ENCODE assay signal across 8 cellular contexts in the genomic region with DNA sequence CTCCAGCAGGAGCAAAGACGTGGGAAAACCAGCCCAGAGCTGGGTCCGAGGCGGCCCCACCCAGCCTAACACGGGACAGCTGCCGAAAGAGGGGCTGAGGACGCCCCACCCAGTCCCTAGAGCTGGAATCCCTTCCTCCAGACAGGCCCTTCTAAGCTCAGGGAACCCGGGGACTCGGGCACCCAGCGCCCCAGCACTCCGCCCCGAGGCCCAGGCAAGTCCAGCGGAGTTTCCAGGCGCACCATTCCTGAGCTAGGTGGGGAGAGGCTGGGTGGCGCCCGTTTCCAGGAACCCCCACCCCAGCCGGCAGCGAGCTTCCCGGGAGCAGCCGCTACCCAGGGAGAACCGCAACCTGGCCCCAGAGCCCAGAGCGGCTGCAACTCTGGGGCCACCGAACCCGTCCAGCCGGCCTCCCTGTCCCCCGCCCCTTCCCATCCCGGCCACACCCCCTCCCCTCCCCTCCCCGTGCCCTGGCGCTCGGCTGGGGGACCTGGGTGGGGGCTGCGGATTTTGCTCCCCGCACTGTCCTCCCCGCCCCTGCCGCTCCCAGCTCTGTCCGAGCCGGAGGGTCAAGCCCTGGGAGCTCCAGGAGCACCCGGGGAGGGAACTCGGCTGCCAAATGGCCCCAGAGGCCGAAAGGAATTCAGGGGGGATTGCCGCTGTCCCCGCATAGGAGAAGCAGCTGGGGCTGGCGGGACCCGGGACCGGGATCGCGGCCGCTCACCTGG. TPM values are rescaled to one million over a fixed set of nuclear protein-coding genes. Genes with fewer than 3 reads are reported as not detected.
DNase-seq lines count a peak whose midpoint lies in the region; ATAC-seq and TF ChIP-seq lines count a peak whose summit lies in the region.

No MANE protein-coding gene starts in this region.

- H3K4me1 ChIP-seq in mucosa of descending colon (ENCODE audit: low read depth): peaks cover 44% of the 10 kb centered on the region

- peaks cover 1% of the 10 kb centered on the region for H3K27me3 Mint-ChIP-seq in endothelial cell (ENCODE audit: unreplicated experiment)

- peaks cover 38% of the 10 kb centered on the region for H3K4me1 Mint-ChIP-seq in endothelial cell (ENCODE audit: unreplicated experiment)

- peak overlapping the region; percentile 68 for H3K4me3 ChIP-seq in mucosa of descending colon

- intact Hi-C loops in mucosa of descending colon (cut with DNase I, micrococcal nuclease): no loop called here

- H3K36me3 ChIP-seq in mucosa of descending colon (ENCODE audit: low read depth): no peaks in the 10 kb centered on the region

- H3K9me3 Mint-ChIP-seq in endothelial cell (ENCODE audit: unreplicated experiment): no peaks in the 10 kb centered on the region

- H3K36me3 Mint-ChIP-seq in endothelial cell (ENCODE audit: low read depth, unreplicated experiment): peaks cover 9% of the 10 kb centered on the region

- TF ChIP-seq CTCF in endothelial cell (IDR thresholded peaks at IDR 0.05; ENCODE audit: unreplicated experiment) (no peak), mucosa of descending colon (IDR thresholded peaks at IDR 0.05) (no peak)

- ATAC-seq in SK-N-SH treated with all-trans-retinoic acid at 6 μM for 48 hours: peak; percentile 10
- ATAC-seq in mucosa of descending colon: peak; percentile 40
- ATAC-seq in HG02870 (IDR thresholded peaks at IDR 0.05; ENCODE audit: unreplicated experiment): no peak
- ATAC-seq in GM21515 (IDR thresholded peaks at IDR 0.05; ENCODE audit: unreplicated experiment): no peak

- H3K27ac Mint-ChIP-seq in endothelial cell (ENCODE audit: unreplicated experiment): no peak overlapping the region

- no peaks in the 10 kb centered on the region for H3K9me3 ChIP-seq in mucosa of descending colon

- DNase-seq in NCI-H146 (lab: John Stamatoyannopoulos, UW) (peak; percentile 38), NCI-H146 treated with DMSO at 0.1 percent for 48 hours (lab: John Stamatoyannopoulos, UW; ENCODE audit: unreplicated experiment) (no peak), endothelial cell (ENCODE audit: low spot score) (no peak), mucosa of descending colon (peak in 2 of 3 donors; percentile 74 to 77)
- DNase-seq in stimulated activated CD4-positive, alpha-beta T cell treated with anti-CD3 and anti-CD28 coated beads, Interleukin-2, amount 100 ng/mL, for 48 hours: no peak

- peak overlapping the region; percentile 93 for H3K4me3 Mint-ChIP-seq in endothelial cell (ENCODE audit: unreplicated experiment)

TF ChIP-seq in SK-N-SH treated with all-trans-retinoic acid at 6 μM for 48 hours, 23 proteins besides CTCF, POLR2A, EP300 and RAD21:
- TF ChIP-seq TOX (CRISPR knock-in tag; IDR thresholded peaks at IDR 0.05; ENCODE audit: borderline replicate concordance) (no peak), CSDC2 (CRISPR knock-in tag; IDR thresholded peaks at IDR 0.05) (no peak), ZNF70 (CRISPR knock-in tag; IDR thresholded peaks at IDR 0.05) (no peak), ZNF565 (CRISPR knock-in tag; conservative IDR thresholded peaks at IDR 0.05; ENCODE audit: low read depth) (no peak), SNAI2 (CRISPR knock-in tag; IDR thresholded peaks at IDR 0.05) (no peak), ZFP3 (CRISPR knock-in tag; IDR thresholded peaks at IDR 0.05) (no peak)
- TF ChIP-seq, protein P1, sequence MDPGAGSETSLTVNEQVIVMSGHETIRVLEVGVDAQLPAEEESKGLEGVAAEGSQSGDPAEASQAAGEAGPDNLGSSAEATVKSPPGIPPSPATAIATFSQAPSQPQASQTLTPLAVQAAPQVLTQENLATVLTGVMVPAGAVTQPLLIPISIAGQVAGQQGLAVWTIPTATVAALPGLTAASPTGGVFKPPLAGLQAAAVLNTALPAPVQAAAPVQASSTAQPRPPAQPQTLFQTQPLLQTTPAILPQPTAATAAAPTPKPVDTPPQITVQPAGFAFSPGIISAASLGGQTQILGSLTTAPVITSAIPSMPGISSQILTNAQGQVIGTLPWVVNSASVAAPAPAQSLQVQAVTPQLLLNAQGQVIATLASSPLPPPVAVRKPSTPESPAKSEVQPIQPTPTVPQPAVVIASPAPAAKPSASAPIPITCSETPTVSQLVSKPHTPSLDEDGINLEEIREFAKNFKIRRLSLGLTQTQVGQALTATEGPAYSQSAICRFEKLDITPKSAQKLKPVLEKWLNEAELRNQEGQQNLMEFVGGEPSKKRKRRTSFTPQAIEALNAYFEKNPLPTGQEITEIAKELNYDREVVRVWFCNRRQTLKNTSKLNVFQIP (CRISPR knock-in tag; IDR thresholded peaks at IDR 0.05; ENCODE audit: borderline replicate concordance, low read depth): no peak
- TF ChIP-seq, protein P2, sequence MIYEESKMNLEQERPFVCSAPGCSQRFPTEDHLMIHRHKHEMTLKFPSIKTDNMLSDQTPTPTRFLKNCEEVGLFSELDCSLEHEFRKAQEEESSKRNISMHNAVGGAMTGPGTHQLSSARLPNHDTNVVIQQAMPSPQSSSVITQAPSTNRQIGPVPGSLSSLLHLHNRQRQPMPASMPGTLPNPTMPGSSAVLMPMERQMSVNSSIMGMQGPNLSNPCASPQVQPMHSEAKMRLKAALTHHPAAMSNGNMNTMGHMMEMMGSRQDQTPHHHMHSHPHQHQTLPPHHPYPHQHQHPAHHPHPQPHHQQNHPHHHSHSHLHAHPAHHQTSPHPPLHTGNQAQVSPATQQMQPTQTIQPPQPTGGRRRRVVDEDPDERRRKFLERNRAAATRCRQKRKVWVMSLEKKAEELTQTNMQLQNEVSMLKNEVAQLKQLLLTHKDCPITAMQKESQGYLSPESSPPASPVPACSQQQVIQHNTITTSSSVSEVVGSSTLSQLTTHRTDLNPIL (CRISPR knock-in tag; IDR thresholded peaks at IDR 0.05; ENCODE audit: low read depth): no peak

RNA-seq across cellular contexts. Expression of a gene that starts 0.5 kb away (rescaled TPM):
- 292 TPM for total RNA-seq in endothelial cell (ENCODE audit: unreplicated experiment)
- total RNA-seq in mucosa of descending colon: 100 to 1,000 TPM in 2 of 3 donors, 10 to 100 TPM in 1; 53.8 to 108 (median 105) TPM

RNA-seq across cellular contexts. Expression of a gene that starts 2.5 kb away (rescaled TPM):
- total RNA-seq in endothelial cell (ENCODE audit: unreplicated experiment) (55.8 TPM), mucosa of descending colon (10 to 100 TPM in 1 of 3 donors, 1 to 10 TPM in 2; 6.0 to 11.4 (median 8.5) TPM)

RNA-seq across cellular contexts. Expression of a gene that starts 18.1 kb away (rescaled TPM):
- not detected for total RNA-seq in endothelial cell (ENCODE audit: unreplicated experiment)
- total RNA-seq in mucosa of descending colon: not detected

RNA-seq across cellular contexts. Expression of a gene that starts 40.3 kb away (rescaled TPM):
- 72.6 TPM for total RNA-seq in endothelial cell (ENCODE audit: unreplicated experiment)
- total RNA-seq in mucosa of descending colon: 100 to 1,000 TPM in 2 of 3 donors, 10 to 100 TPM in 1; 90.4 to 202 (median 196) TPM

RNA-seq across cellular contexts. Expression of a gene that starts 58.8 kb away (rescaled TPM):
- total RNA-seq in endothelial cell (ENCODE audit: unreplicated experiment) (23.8 TPM), mucosa of descending colon (10 to 100 TPM in 2 of 3 donors, 1 to 10 TPM in 1; 8.9 to 46.5 (median 10.2) TPM)

Comparison
In these comparisons a context has a peak if more than half of its experiments do, and no peak if none do; other contexts are left out.
1. DNase-seq: peak in NCI-H146 (single experiment) and mucosa of descending colon (2 of 3); none in NCI-H146 treated with DMSO at 0.1 percent for 48 hours (single experiment), endothelial cell (single experiment) and stimulated activated CD4-positive, alpha-beta T cell treated with anti-CD3 and anti-CD28 coated beads, Interleukin-2, amount 100 ng/mL, for 48 hours (0 of 2).
2. ATAC-seq: peak in SK-N-SH treated with all-trans-retinoic acid at 6 μM for 48 hours (single experiment) and mucosa of descending colon (single experiment); none in HG02870 (single experiment) and GM21515 (single experiment).